23 cellular contexts compared by ENCODE assay signal in genomic region chr7:77182261-77182660, GRCh38. TPM values are rescaled to one million over a fixed set of nuclear protein-coding genes. Genes with fewer than 3 reads are reported as not detected.
DNase-seq lines count a peak whose midpoint lies in the region; ATAC-seq and TF ChIP-seq lines count a peak whose summit lies in the region.
"Had no signal": no experiment of that assay in that cellular context is flagged by ENCODE, and none has a peak within 500 bp of the region (broad histone marks: within the 10 kb centered on the region; RNA-seq: fewer than 3 reads in every experiment).

No MANE protein-coding gene starts in this region.

- peak overlapping the region; percentile 10 for H3K27ac ChIP-seq in colonic mucosa
- peak overlapping the region in 3 of 4 donors; percentile 58 to 65 (median 65) for H3K27ac ChIP-seq in transverse colon
- H3K27ac ChIP-seq: A549; BLaER1 treated with 17β-estradiol and CSF1 and Interleukin-3, amounts not matched to agents 10 nM and 100 nM; GM23248 had no signal

- no peak for DNase-seq in CD14-positive monocyte (ENCODE audit: low spot score)
- peak; percentile 36 for DNase-seq in colonic mucosa
- peak in 2 of 3 donors; percentile 33 to 47 for DNase-seq in mucosa of descending colon
- DNase-seq in transverse colon = no peak
- DNase-seq in NOMO-1 treated with dmso at 0.1 percent for 144 hours (lab: John Stamatoyannopoulos, UW; ENCODE audit: unreplicated experiment) = no peak
- no peak for DNase-seq in NCI-H1694 (lab: John Stamatoyannopoulos, UW)
- no peak for DNase-seq in GM19240 (ENCODE audit: insufficient read length, low spot score)
- DNase-seq: 8988T; ACHN; AML-193; BE2C; Calu3; CD4-positive, alpha-beta memory T cell; COR-L47; DMS53; DMS79 treated with DMSO at 0.1 percent for 48 hours; GM23248; H7; HCEC 1CT had no signal

- WGBS in transverse colon (ENCODE audit: low coverage in 1 of 2), 2 donors = 0 to 50% methylated on average over 1 of the region's 1 CpG

- no peaks in the 10 kb centered on the region for H3K9me3 ChIP-seq in colonic mucosa
- no peaks in the 10 kb centered on the region for H3K9me3 ChIP-seq in mucosa of descending colon
- H3K9me3 ChIP-seq in transverse colon = no peaks in the 10 kb centered on the region
- H3K9me3 ChIP-seq: A549, BE2C had no signal

- H3K27me3 ChIP-seq in colonic mucosa (no peaks in the 10 kb centered on the region), transverse colon (no peaks in the 10 kb centered on the region)
- H3K27me3 ChIP-seq: BE2C; BLaER1 treated with 17β-estradiol and CSF1 and Interleukin-3, amounts not matched to agents 10 nM and 100 nM had no signal

- in situ Hi-C loops in transverse colon (cut with MboI; ENCODE audit: low pct_ligation_motif_present in 1 of 4, low pct_unique_long_range_greater_than_20kb in 1 of 4, low sequenced_read_pairs in 3 of 4) = no loop called here

- H3K4me3 Mint-ChIP-seq in CD14-positive monocyte = no peak overlapping the region
- H3K4me3 Mint-ChIP-seq: CD4-positive, alpha-beta memory T cell had no signal

- TF ChIP-seq EP300 in transverse colon (IDR thresholded peaks at IDR 0.05; ENCODE audit: low read depth) = no peak

- H3K27ac Mint-ChIP-seq in CD14-positive monocyte = peak overlapping the region in 5 of 7 donors; percentile 19 to 63 (median 50)
- H3K27ac Mint-ChIP-seq: CD4-positive, alpha-beta memory T cell had no signal

- intact Hi-C loops in CD14-positive monocyte (cut with micrococcal nuclease) (no loop called here), colonic mucosa (cut with DNase I) (no loop called here), mucosa of descending colon (cut with DNase I, micrococcal nuclease) (no loop called here), transverse colon (cut with DNase I; ENCODE audit: low total_unique reads) (no loop called here)

- H3K36me3 ChIP-seq in colonic mucosa (no peaks in the 10 kb centered on the region), mucosa of descending colon (ENCODE audit: low read depth) (no peaks in the 10 kb centered on the region), transverse colon (no peaks in the 10 kb centered on the region)
- H3K36me3 ChIP-seq: BE2C had no signal

- H3K4me1 ChIP-seq in colonic mucosa (no peaks in the 10 kb centered on the region), mucosa of descending colon (ENCODE audit: low read depth) (peaks cover 3% of the 10 kb centered on the region), transverse colon (peaks cover 0 to 35% (median 9%) of the 10 kb centered on the region in 4 donors)
- H3K4me1 ChIP-seq: A549, BE2C had no signal

- peak; percentile 63 for ATAC-seq in mucosa of descending colon
- ATAC-seq: A549 had no signal

- no peak overlapping the region for H3K4me3 ChIP-seq in colonic mucosa
- no peak overlapping the region for H3K4me3 ChIP-seq in mucosa of descending colon
- no peak overlapping the region for H3K4me3 ChIP-seq in transverse colon
- H3K4me3 ChIP-seq: A549; BLaER1 treated with 17β-estradiol and CSF1 and Interleukin-3, amounts not matched to agents 10 nM and 100 nM; GM23248 had no signal

- TF ChIP-seq CTCF in CD14-positive monocyte (IDR thresholded peaks at IDR 0.05) = no peak
- TF ChIP-seq CTCF in colonic mucosa (IDR thresholded peaks at IDR 0.05) = no peak
- no peak for TF ChIP-seq CTCF in mucosa of descending colon (IDR thresholded peaks at IDR 0.05)
- TF ChIP-seq CTCF in transverse colon (IDR thresholded peaks at IDR 0.05) = no peak

- peaks cover 0 to 5% (median 4%) of the 10 kb centered on the region in 7 donors for H3K9me3 Mint-ChIP-seq in CD14-positive monocyte

- peaks cover 5% of the 10 kb centered on the region in 2 donors for H3K36me3 Mint-ChIP-seq in CD14-positive monocyte

- H3K4me1 Mint-ChIP-seq in CD14-positive monocyte = peaks cover 49% of the 10 kb centered on the region
- H3K4me1 Mint-ChIP-seq: CD4-positive, alpha-beta memory T cell had no signal

- no peak overlapping the region for H3K9ac ChIP-seq in colonic mucosa (ENCODE audit: low read depth in 2 of 2, low read length in 2 of 2)
- H3K9ac ChIP-seq: BLaER1 treated with 17β-estradiol and CSF1 and Interleukin-3, amounts not matched to agents 10 nM and 100 nM; GM23248 had no signal

- no peak for TF ChIP-seq POLR2A in transverse colon (IDR thresholded peaks at IDR 0.05)

- H3K27me3 Mint-ChIP-seq in CD14-positive monocyte (ENCODE audit: low read depth in 3 of 3) = peaks cover 0 to 2% (median 0%) of the 10 kb centered on the region in 3 donors
- H3K27me3 Mint-ChIP-seq: CD4-positive, alpha-beta memory T cell had no signal

RNA-seq across cellular contexts. Expression of gene FGL2, which starts 17.4 kb away (rescaled TPM):
- polyA plus RNA-seq in CD14-positive monocyte = 100 to 1,000 TPM; 774 to 775 TPM
- total RNA-seq in colonic mucosa (10 to 100 TPM in 1 of 2 donors, 1 to 10 TPM in 1; 6.4 to 34.0 TPM), mucosa of descending colon (10 to 100 TPM; 21.3 to 66.3 (median 60.2) TPM), transverse colon (10 to 100 TPM; 23.1 to 45.2 (median 33.6) TPM)
- total RNA-seq: Daoy, H1, H7 had no signal
- polyA plus RNA-seq: A549, H1 had no signal

RNA-seq across cellular contexts. Expression of gene CCDC146, which starts 59.8 kb away (rescaled TPM):
- under 1 TPM; 0.08 to 0.40 TPM for polyA plus RNA-seq in CD14-positive monocyte
- total RNA-seq in colonic mucosa (10 to 100 TPM in 1 of 2 donors, 1 to 10 TPM in 1; 3.6 to 18.2 TPM), mucosa of descending colon (10 to 100 TPM in 2 of 3 donors, 1 to 10 TPM in 1; 7.5 to 20.5 (median 13.3) TPM), transverse colon (10 to 100 TPM in 3 of 4 donors, 1 to 10 TPM in 1; 7.9 to 37.4 (median 26.5) TPM)

Comparison
In these comparisons a context has a peak if more than half of its experiments do, and no peak if none do; other contexts are left out.
1. DNase-seq: peak in colonic mucosa (single experiment) and mucosa of descending colon (2 of 3); none in CD14-positive monocyte (single experiment), transverse colon (single experiment), NOMO-1 treated with dmso at 0.1 percent for 144 hours (single experiment), NCI-H1694 (single experiment) and GM19240 (single experiment).